In the genomic region with DNA sequence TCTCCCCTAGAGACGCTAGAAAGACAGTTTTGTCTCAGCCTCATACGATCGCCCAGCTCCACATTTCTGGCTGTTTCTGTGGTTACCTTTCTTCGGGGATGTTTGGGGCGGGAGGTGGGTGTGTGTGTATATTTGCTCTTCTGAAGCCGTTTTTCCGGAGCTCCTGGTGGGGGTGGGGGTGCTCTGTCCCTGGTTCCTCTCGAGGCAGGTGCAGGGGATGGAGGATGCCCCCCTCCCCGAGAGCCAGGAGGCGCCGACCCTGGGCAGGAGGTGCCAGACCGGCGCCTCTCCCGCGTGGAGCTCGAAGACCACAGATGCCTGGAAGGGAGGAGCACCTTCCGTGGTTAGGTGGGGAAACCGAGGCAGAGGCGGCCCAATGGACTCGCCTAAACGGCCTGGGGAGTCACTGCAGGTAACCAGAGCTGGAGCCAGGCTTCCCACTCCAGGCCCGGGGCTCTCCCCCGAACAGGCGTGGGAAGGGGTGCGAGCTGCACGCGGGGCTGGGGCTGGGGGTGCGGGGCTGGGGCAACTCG, we compare ENCODE assay signal across 2 cellular contexts.
TF ChIP-seq lines count a peak whose summit lies in the region.

No MANE protein-coding gene starts in this region.

TF ChIP-seq in IMR-90, 13 proteins besides CTCF, POLR2A, EP300 and RAD21:
- TF ChIP-seq NFE2L2 (IDR thresholded peaks at IDR 0.05; ENCODE audit: low read depth, low read length): no peak
- TF ChIP-seq, protein P1, sequence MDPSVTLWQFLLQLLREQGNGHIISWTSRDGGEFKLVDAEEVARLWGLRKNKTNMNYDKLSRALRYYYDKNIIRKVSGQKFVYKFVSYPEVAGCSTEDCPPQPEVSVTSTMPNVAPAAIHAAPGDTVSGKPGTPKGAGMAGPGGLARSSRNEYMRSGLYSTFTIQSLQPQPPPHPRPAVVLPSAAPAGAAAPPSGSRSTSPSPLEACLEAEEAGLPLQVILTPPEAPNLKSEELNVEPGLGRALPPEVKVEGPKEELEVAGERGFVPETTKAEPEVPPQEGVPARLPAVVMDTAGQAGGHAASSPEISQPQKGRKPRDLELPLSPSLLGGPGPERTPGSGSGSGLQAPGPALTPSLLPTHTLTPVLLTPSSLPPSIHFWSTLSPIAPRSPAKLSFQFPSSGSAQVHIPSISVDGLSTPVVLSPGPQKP (IDR thresholded peaks at IDR 0.05; ENCODE audit: borderline replicate concordance, low read depth, low read length): no peak
- no peak for TF ChIP-seq BHLHE40 (IDR thresholded peaks at IDR 0.05; ENCODE audit: low read depth, low read length)
- TF ChIP-seq CEBPB (IDR thresholded peaks at IDR 0.05; ENCODE audit: low read depth, low read length): no peak
- TF ChIP-seq MAZ (IDR thresholded peaks at IDR 0.05; ENCODE audit: borderline replicate concordance, low read depth, low read length): no peak
- TF ChIP-seq CHD1 (IDR thresholded peaks at IDR 0.05; ENCODE audit: low read depth, low read length): no peak
- no peak for TF ChIP-seq MAFK (IDR thresholded peaks at IDR 0.05; ENCODE audit: low read depth, low read length)
- TF ChIP-seq RFX5 (IDR thresholded peaks at IDR 0.05; ENCODE audit: low read depth, low read length): no peak
- no peak for TF ChIP-seq FOS (IDR thresholded peaks at IDR 0.05; ENCODE audit: low read depth, low read length)
- no peak for TF ChIP-seq SMC3 (IDR thresholded peaks at IDR 0.05; ENCODE audit: low read depth, low read length)

TF ChIP-seq in GM12878, 131 proteins besides CTCF, POLR2A, EP300 and RAD21:
- TF ChIP-seq SMAD1 (IDR thresholded peaks at IDR 0.05; ENCODE audit: low read depth, partially characterized antibody): peak; percentile 33
- TF ChIP-seq, protein P2, sequence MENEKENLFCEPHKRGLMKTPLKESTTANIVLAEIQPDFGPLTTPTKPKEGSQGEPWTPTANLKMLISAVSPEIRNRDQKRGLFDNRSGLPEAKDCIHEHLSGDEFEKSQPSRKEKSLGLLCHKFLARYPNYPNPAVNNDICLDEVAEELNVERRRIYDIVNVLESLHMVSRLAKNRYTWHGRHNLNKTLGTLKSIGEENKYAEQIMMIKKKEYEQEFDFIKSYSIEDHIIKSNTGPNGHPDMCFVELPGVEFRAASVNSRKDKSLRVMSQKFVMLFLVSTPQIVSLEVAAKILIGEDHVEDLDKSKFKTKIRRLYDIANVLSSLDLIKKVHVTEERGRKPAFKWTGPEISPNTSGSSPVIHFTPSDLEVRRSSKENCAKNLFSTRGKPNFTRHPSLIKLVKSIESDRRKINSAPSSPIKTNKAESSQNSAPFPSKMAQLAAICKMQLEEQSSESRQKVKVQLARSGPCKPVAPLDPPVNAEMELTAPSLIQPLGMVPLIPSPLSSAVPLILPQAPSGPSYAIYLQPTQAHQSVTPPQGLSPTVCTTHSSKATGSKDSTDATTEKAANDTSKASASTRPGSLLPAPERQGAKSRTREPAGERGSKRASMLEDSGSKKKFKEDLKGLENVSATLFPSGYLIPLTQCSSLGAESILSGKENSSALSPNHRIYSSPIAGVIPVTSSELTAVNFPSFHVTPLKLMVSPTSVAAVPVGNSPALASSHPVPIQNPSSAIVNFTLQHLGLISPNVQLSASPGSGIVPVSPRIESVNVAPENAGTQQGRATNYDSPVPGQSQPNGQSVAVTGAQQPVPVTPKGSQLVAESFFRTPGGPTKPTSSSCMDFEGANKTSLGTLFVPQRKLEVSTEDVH (IDR thresholded peaks at IDR 0.05; ENCODE audit: low read depth, partially characterized antibody): no peak
- 0 out of 2 replicates have a peak, but pooled peaks have one; percentile 9 for TF ChIP-seq DPF2 (IDR thresholded peaks at IDR 0.05)
